11 cellular contexts compared by ENCODE assay signal in the genomic region with DNA sequence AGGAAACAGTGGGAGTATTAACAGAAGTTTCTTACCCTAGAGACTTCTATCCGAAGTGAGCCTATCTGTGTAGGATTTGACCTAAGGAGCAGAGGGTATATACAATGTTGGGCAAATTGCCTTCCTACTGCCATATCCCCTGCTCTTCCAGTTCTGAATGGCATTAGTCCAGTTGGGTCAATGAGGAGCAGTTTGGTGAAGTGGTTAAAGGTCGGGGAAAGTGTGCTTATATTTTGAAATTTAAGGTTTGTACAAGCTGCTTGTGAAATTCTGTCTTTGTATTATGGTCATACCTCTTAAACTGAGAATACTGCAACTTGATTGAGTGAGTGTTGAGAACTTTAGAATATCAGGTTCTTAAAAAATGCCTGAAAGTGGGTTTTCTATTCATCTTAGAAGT. TPM values are rescaled to one million over a fixed set of nuclear protein-coding genes. Genes with fewer than 3 reads are reported as not detected.
A peak's percentile ranks its signal among the peaks of the same experiment; 100 is the strongest.
DNase-seq lines count a peak whose midpoint lies in the region; ATAC-seq and TF ChIP-seq lines count a peak whose summit lies in the region.
"Had no signal": no experiment of that assay in that cellular context is flagged by ENCODE, and none has a peak within 500 bp of the region (broad histone marks: within the 10 kb centered on the region; RNA-seq: fewer than 3 reads in every experiment).

No MANE protein-coding gene starts in this region.

- H4K20me1 ChIP-seq in DOHH2 (ENCODE audit: control insufficient read depth, insufficient read depth, low read depth, low read length), result no peaks in the 10 kb centered on the region
- no peaks in the 10 kb centered on the region for H4K20me1 ChIP-seq in MM.1S (ENCODE audit: insufficient read depth, low read length)
- H4K20me1 ChIP-seq in mammary epithelial cell (ENCODE audit: insufficient read depth, low read length), result no peaks in the 10 kb centered on the region

- H3K36me3 Mint-ChIP-seq in neural crest cell (ENCODE audit: low read depth), result peaks cover 2% of the 10 kb centered on the region

- H3K4me1 Mint-ChIP-seq in neural crest cell, result peaks cover 22% of the 10 kb centered on the region

- H3K27ac ChIP-seq in DOHH2 (ENCODE audit: low read depth, low read length) (no peak overlapping the region), MM.1S (ENCODE audit: low read length) (no peak overlapping the region), mammary epithelial cell (ENCODE audit: insufficient read depth, low read depth, low read length) (peak overlapping the region; percentile 6)

- H3F3A ChIP-seq in DOHH2 (ENCODE audit: control insufficient read depth, insufficient read depth) (peaks cover 4% of the 10 kb centered on the region; the same call in 1 of the 2 replicates), MM.1S (ENCODE audit: insufficient read depth, low read length) (0 out of 2 replicates have a peak, but pooled peaks cover 3% of the 10 kb centered on the region)

- CTCF ChIA-PET in mammary epithelial cell (lab: Charles Lee; ENCODE audit: low non-redundant PET), result no interaction called here

- no TSS peak for BruUV-seq in mammary epithelial cell (replicated peaks; lab: Mats Ljungman, UMichigan)

- H3K4me2 ChIP-seq in DOHH2 (ENCODE audit: low read length) (peak overlapping the region; percentile 78), MM.1S (ENCODE audit: low read depth, low read length) (peak overlapping the region; percentile 91; the same call in 1 of the 2 replicates), mammary epithelial cell (ENCODE audit: insufficient read depth, low read depth, low read length) (peak overlapping the region; percentile 89)

- H3K79me2 ChIP-seq in DOHH2 (ENCODE audit: control insufficient read depth, low read length), result peaks cover 34% of the 10 kb centered on the region
- H3K79me2 ChIP-seq in MM.1S (ENCODE audit: low read length), result peaks cover 37% of the 10 kb centered on the region
- H3K79me2 ChIP-seq in mammary epithelial cell (ENCODE audit: insufficient read depth, low read length), result peaks cover 54% of the 10 kb centered on the region

- H3K9ac ChIP-seq in MM.1S (ENCODE audit: low read length) (no peak overlapping the region), mammary epithelial cell (ENCODE audit: insufficient read depth, low read length) (no peak overlapping the region)

- no peak for TF ChIP-seq CTCF in DOHH2 (IDR thresholded peaks at IDR 0.05; ENCODE audit: low read depth, low read length, poor library complexity, severe bottlenecking)
- no peak for TF ChIP-seq CTCF in MM.1S (IDR thresholded peaks at IDR 0.05; ENCODE audit: low read length)
- no peak for TF ChIP-seq CTCF in mammary epithelial cell (conservative IDR thresholded peaks at IDR 0.05 in 1 of 2, IDR thresholded peaks at IDR 0.05 in 1 of 2; ENCODE audit: extremely low read depth in 1 of 2, insufficient read depth in 1 of 2, low read depth in 1 of 2, low read length in 2 of 2)
- TF ChIP-seq CTCF in neural crest cell (conservative IDR thresholded peaks at IDR 0.05), result no peak

- H2AFZ ChIP-seq in MM.1S (ENCODE audit: low read length) (no peak overlapping the region), mammary epithelial cell (ENCODE audit: low read depth, low read length) (no peak overlapping the region)

- H3K27me3 ChIP-seq in DOHH2 (ENCODE audit: control insufficient read depth, low read length) (no peaks in the 10 kb centered on the region), MM.1S (replicated peaks; ENCODE audit: insufficient read depth, low read length) (no peaks in the 10 kb centered on the region), mammary epithelial cell (ENCODE audit: insufficient read depth, low read length) (no peaks in the 10 kb centered on the region)
- H3K27me3 ChIP-seq: pancreas had no signal

- intact Hi-C loops in mammary epithelial cell (cut with micrococcal nuclease), result loop anchor here (1.0 kb wide), 1 partner anchor 76 kb away; no protein-coding TSS in a partner anchor

- no peaks in the 10 kb centered on the region for H3K9me2 ChIP-seq in DOHH2 (replicated peaks; ENCODE audit: control insufficient read depth, low read length)
- H3K9me2 ChIP-seq in MM.1S (replicated peaks; ENCODE audit: insufficient read depth, low read length), result no peaks in the 10 kb centered on the region

- H3K4me3 ChIP-seq in DOHH2 (ENCODE audit: low read length), result peak overlapping the region; percentile 95
- H3K4me3 ChIP-seq in MM.1S (ENCODE audit: low read length), result no peak overlapping the region
- peak overlapping the region in 1 of 3 experiments; percentile 77 for H3K4me3 ChIP-seq in mammary epithelial cell (replicated peaks in 1 of 3; ENCODE audit: insufficient read depth in 1 of 3, low read depth in 2 of 3, low read length in 3 of 3)

- H3K9me3 Mint-ChIP-seq in neural crest cell, result no peaks in the 10 kb centered on the region

- H3K4me1 ChIP-seq in DOHH2 (ENCODE audit: control insufficient read depth, low read length), result peaks cover 28% of the 10 kb centered on the region
- peaks cover 11% of the 10 kb centered on the region for H3K4me1 ChIP-seq in MM.1S (ENCODE audit: low read length)
- peaks cover 9% of the 10 kb centered on the region for H3K4me1 ChIP-seq in mammary epithelial cell (ENCODE audit: insufficient read depth, low read length)

- peaks cover 51% of the 10 kb centered on the region for H3K36me3 ChIP-seq in DOHH2 (ENCODE audit: control insufficient read depth, low read length)
- H3K36me3 ChIP-seq in MM.1S (replicated peaks; ENCODE audit: insufficient read depth, low read length), result peaks cover 12% of the 10 kb centered on the region
- H3K36me3 ChIP-seq in mammary epithelial cell (ENCODE audit: insufficient read depth, low read length), result peaks cover 19% of the 10 kb centered on the region

- H3K9me3 ChIP-seq in DOHH2 (ENCODE audit: control insufficient read depth, insufficient read depth, low read length), result no peaks in the 10 kb centered on the region
- no peaks in the 10 kb centered on the region for H3K9me3 ChIP-seq in MM.1S (replicated peaks; ENCODE audit: insufficient read depth, low read length)
- no peaks in the 10 kb centered on the region for H3K9me3 ChIP-seq in mammary epithelial cell (replicated peaks; ENCODE audit: insufficient read depth, low read length)
- H3K9me3 ChIP-seq: pancreas had no signal

- H3K27ac Mint-ChIP-seq in neural crest cell (ENCODE audit: unreplicated experiment), result peak overlapping the region; percentile 59

- WGBS in mammary epithelial cell (ENCODE audit: low coverage, missing lambda C conversion rate), result 76% methylated on average over 2 of the region's 2 CpGs

- no peak for ATAC-seq in HG03460 (IDR thresholded peaks at IDR 0.05; ENCODE audit: unreplicated experiment)

- dilution Hi-C loops in mammary epithelial cell (cut with HindIII; ENCODE audit: low sequenced_read_pairs), result loop anchor here (10.0 kb wide), 1 partner anchor 54 kb away; a partner anchor contains a TSS

- no peaks in the 10 kb centered on the region for H3K27me3 Mint-ChIP-seq in neural crest cell (ENCODE audit: low read depth)

- DNase-seq in MM.1S (no peak), mammary epithelial cell (no peak), neural crest cell (ENCODE audit: low read depth, low spot score) (no peak), SK-N-DZ (ENCODE audit: low spot score) (no peak), SW480 (ENCODE audit: low spot score) (no peak)
- no peak for DNase-seq in stimulated activated CD8-positive, alpha-beta memory T cell treated with anti-CD3 and anti-CD28 coated beads, Interleukin-4, amount 100 ng/mL, for 48 hours
- DNase-seq: amygdala, DMS79 had no signal

- in situ Hi-C loops in mammary epithelial cell (cut with MboI; ENCODE audit: low sequenced_read_pairs in 2 of 2), result no loop called here

- peak overlapping the region; percentile 81 for H3K4me3 Mint-ChIP-seq in neural crest cell

RNA-seq across cellular contexts. Expression of a gene that starts 1.7 kb away (rescaled TPM):
- total RNA-seq in mammary epithelial cell, result 100 to 1,000 TPM; 127 to 162 TPM
- polyA plus RNA-seq in mammary epithelial cell, result 266 TPM
- polyA minus RNA-seq in mammary epithelial cell, result 185 TPM
- total RNA-seq in neural crest cell, result 114 and 121 TPM in 2 replicates
- 47.2 and 57.0 TPM in 2 replicates for polyA plus RNA-seq in SK-N-DZ (2014; cell fraction: cytosol; rRNA removed)
- polyA plus RNA-seq in SK-N-DZ (2014; cell fraction: nucleus; rRNA removed), result 22.6 and 29.4 TPM in 2 replicates

RNA-seq across cellular contexts. Expression of a gene that starts 21.7 kb away (rescaled TPM):
- 100 to 1,000 TPM; 172 to 179 TPM for total RNA-seq in mammary epithelial cell
- 169 TPM for polyA plus RNA-seq in mammary epithelial cell
- polyA minus RNA-seq in mammary epithelial cell, result 505 TPM
- 133 and 144 TPM in 2 replicates for total RNA-seq in neural crest cell
- polyA plus RNA-seq in SK-N-DZ (2014; cell fraction: cytosol; rRNA removed), result 33.3 and 41.1 TPM in 2 replicates
- polyA plus RNA-seq in SK-N-DZ (2014; cell fraction: nucleus; rRNA removed), result 33.9 and 36.9 TPM in 2 replicates

RNA-seq across cellular contexts. Expression of a gene that starts 54.0 kb away (rescaled TPM):
- total RNA-seq in mammary epithelial cell (10 to 100 TPM; 24.2 to 58.3 TPM), neural crest cell (105 and 106 TPM in 2 replicates)
- polyA plus RNA-seq in mammary epithelial cell, result 31.0 TPM
- polyA minus RNA-seq in mammary epithelial cell, result 42.4 TPM
- 47.4 and 54.5 TPM in 2 replicates for polyA plus RNA-seq in SK-N-DZ (2014; cell fraction: cytosol; rRNA removed)
- 33.8 and 34.5 TPM in 2 replicates for polyA plus RNA-seq in SK-N-DZ (2014; cell fraction: nucleus; rRNA removed)
